ENCODE assay signal across 11 cellular contexts in genomic region chrX:133859860-133860259, GRCh38.
A peak's percentile ranks its signal among the peaks of the same experiment; 100 is the strongest.
DNase-seq lines count a peak whose midpoint lies in the region; ATAC-seq and TF ChIP-seq lines count a peak whose summit lies in the region.
"Had no signal": no experiment of that assay in that cellular context is flagged by ENCODE, and none has a peak within 500 bp of the region (broad histone marks: within the 10 kb centered on the region; RNA-seq: fewer than 3 reads in every experiment).

No MANE protein-coding gene starts in this region.

- H3K9ac ChIP-seq in neuronal stem cell (ENCODE audit: low read depth, low read length, poor library complexity) (no peak overlapping the region), colonic mucosa (ENCODE audit: low read depth in 2 of 2, low read length in 2 of 2) (no peak overlapping the region)

- H3K27ac ChIP-seq in neuronal stem cell (replicated peaks; ENCODE audit: low read length) (no peak overlapping the region), colonic mucosa (no peak overlapping the region)
- H3K27ac ChIP-seq: Peyer's patch had no signal

- DNase-seq in EL (peak; percentile 5), NCI-H2029 treated with DMSO at 0.1 percent for 48 hours (lab: John Stamatoyannopoulos, UW) (peak; percentile 50), chondrocyte (ENCODE audit: low spot score) (no peak), neuronal stem cell (ENCODE audit: low spot score) (no peak), NCI-H1417 treated with DMSO at 0.1 percent for 48 hours (lab: John Stamatoyannopoulos, UW) (no peak), colonic mucosa (no peak)
- DNase-seq: activated CD8-positive, alpha-beta memory T cell treated with anti-CD3 and anti-CD28 coated beads for 24 hours; Peyer's patch; T1000 had no signal

- no peak overlapping the region for H2BK120ac ChIP-seq in neuronal stem cell (ENCODE audit: low read depth, low read length)

- H3K4me1 ChIP-seq in neuronal stem cell (ENCODE audit: control insufficient read depth in 2 of 2, insufficient read depth in 1 of 2, low read depth in 1 of 2, low read length in 2 of 2) (peaks cover 0 to 5% of the 10 kb centered on the region in 2 donors), colonic mucosa (no peaks in the 10 kb centered on the region)
- H3K4me1 ChIP-seq: Peyer's patch had no signal

- H3K4me2 ChIP-seq in neuronal stem cell (ENCODE audit: insufficient read depth, low read length, poor library complexity, severe bottlenecking) = no peak overlapping the region

- no peak overlapping the region for H2BK5ac ChIP-seq in neuronal stem cell (ENCODE audit: low read length)

- H3K27ac Mint-ChIP-seq in chondrocyte (ENCODE audit: unreplicated experiment) = peak overlapping the region; percentile 18

- H4K8ac ChIP-seq in neuronal stem cell (ENCODE audit: low read depth, low read length) = no peak overlapping the region

- intact Hi-C loops in colonic mucosa (cut with DNase I) = no loop called here

- H3K27me3 ChIP-seq in neuronal stem cell (ENCODE audit: control insufficient read depth in 3 of 3, insufficient read depth in 3 of 3, low read depth in 1 of 3, low read length in 3 of 3) (no peaks in the 10 kb centered on the region), colonic mucosa (no peaks in the 10 kb centered on the region)
- H3K27me3 ChIP-seq: Peyer's patch had no signal

- H3K9me3 ChIP-seq in neuronal stem cell (replicated peaks in 1 of 2; ENCODE audit: control insufficient read depth in 2 of 2, insufficient read depth in 1 of 2, low read depth in 1 of 2, low read length in 2 of 2) (no peaks in the 10 kb centered on the region), colonic mucosa (no peaks in the 10 kb centered on the region)
- H3K9me3 ChIP-seq: Peyer's patch had no signal

- H3K4me1 Mint-ChIP-seq in chondrocyte (ENCODE audit: low read depth) = peaks cover 6% of the 10 kb centered on the region

- no peak overlapping the region for H2BK12ac ChIP-seq in neuronal stem cell (ENCODE audit: low read length)

- no peak overlapping the region for H3K4me3 ChIP-seq in neuronal stem cell (ENCODE audit: low read length in 2 of 2)
- no peak overlapping the region for H3K4me3 ChIP-seq in colonic mucosa
- H3K4me3 ChIP-seq: Peyer's patch had no signal

- H3K23ac ChIP-seq in neuronal stem cell (ENCODE audit: low read depth, low read length, poor library complexity) = no peak overlapping the region

- no peaks in the 10 kb centered on the region for H3K9me3 Mint-ChIP-seq in chondrocyte (ENCODE audit: low read depth)

- no peak overlapping the region for H2BK15ac ChIP-seq in neuronal stem cell (ENCODE audit: low read length)

- H3K27me3 Mint-ChIP-seq in chondrocyte (ENCODE audit: low read depth) = no peaks in the 10 kb centered on the region

- no peak overlapping the region for H3K4me3 Mint-ChIP-seq in chondrocyte (ENCODE audit: unreplicated experiment)

- H2AK5ac ChIP-seq in neuronal stem cell (ENCODE audit: low read depth, low read length) = no peak overlapping the region

- no peak overlapping the region for H3K18ac ChIP-seq in neuronal stem cell (ENCODE audit: low read length)

- no peak overlapping the region for H3K4ac ChIP-seq in neuronal stem cell (ENCODE audit: low read length)

- TF ChIP-seq CTCF in chondrocyte (IDR thresholded peaks at IDR 0.05) (no peak), colonic mucosa (IDR thresholded peaks at IDR 0.05) (no peak)

- ATAC-seq in GM19035 (IDR thresholded peaks at IDR 0.05; ENCODE audit: unreplicated experiment) (no peak), HG03095 (IDR thresholded peaks at IDR 0.05; ENCODE audit: unreplicated experiment) (no peak)

- no peak overlapping the region for H4K91ac ChIP-seq in neuronal stem cell (ENCODE audit: low read depth, low read length, poor library complexity)

- H3K36me3 Mint-ChIP-seq in chondrocyte (ENCODE audit: low read depth) = no peaks in the 10 kb centered on the region

- H3K79me1 ChIP-seq in neuronal stem cell (ENCODE audit: low read depth, low read length) = peaks cover 4% of the 10 kb centered on the region

- no peak overlapping the region for H3K14ac ChIP-seq in neuronal stem cell (ENCODE audit: low read length)

- WGBS in neuronal stem cell (ENCODE audit: extremely low coverage in 2 of 2, insufficient read length in 2 of 2, insufficient replicate concordance in 1 of 2), 2 donors = no CpG with 5 or more reads among the region's 7 CpGs

- peaks cover 0 to 2% of the 10 kb centered on the region in 2 donors for H3K36me3 ChIP-seq in neuronal stem cell (replicated peaks in 1 of 2; ENCODE audit: control insufficient read depth in 2 of 2, insufficient read depth in 2 of 2, low read length in 2 of 2)
- H3K36me3 ChIP-seq in colonic mucosa = no peaks in the 10 kb centered on the region
- H3K36me3 ChIP-seq: Peyer's patch had no signal

- peak overlapping the region; percentile 14 for H2AFZ ChIP-seq in neuronal stem cell (ENCODE audit: low read length)

Comparison
In these comparisons a context has a peak if more than half of its experiments do, and no peak if none do; other contexts are left out.
1. DNase-seq: peak in EL (single experiment) and NCI-H2029 treated with DMSO at 0.1 percent for 48 hours (single experiment); none in chondrocyte (single experiment), neuronal stem cell (single experiment), NCI-H1417 treated with DMSO at 0.1 percent for 48 hours (single experiment) and colonic mucosa (single experiment).